In the genomic region with DNA sequence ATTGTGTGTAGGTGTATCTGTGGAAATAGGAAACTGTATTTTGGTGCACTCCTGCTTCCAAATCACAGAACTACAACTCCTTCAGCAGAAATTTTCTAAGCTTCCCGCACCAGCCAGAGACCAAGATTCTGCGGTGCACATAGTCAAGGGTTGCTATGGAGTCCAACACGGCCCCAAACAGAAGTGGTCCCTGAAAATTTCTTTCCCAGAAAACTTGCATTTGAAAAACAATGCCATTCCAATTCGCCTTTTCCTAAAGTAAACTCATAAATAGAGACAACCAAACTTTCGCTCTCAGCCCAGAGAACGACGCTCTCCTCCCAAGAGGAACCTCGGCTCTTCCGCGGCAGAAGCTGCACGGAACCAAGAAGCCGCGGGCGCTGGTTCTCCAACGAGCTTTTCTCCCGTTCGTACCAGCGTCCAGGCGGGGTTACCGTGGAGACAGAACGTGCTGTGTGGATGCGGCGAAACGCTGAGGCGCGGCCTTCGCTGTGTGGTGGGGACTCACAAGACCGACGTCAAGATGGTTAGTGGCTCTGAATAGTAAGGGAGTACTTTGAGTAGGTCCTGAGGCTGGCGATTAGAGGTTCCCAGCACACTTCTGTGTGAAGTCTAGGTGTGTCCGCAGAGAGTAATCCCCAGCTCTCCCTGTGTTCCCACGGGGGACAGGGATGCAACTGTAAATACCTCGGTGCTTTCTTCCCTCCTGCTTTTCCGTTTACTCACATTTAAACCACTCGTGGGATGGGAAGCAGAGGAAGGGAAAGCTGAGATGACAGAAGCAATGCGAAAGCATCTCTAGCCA, we compare ENCODE assay signal across 8 cellular contexts. TPM values are rescaled to one million over a fixed set of nuclear protein-coding genes. Genes with fewer than 3 reads are reported as not detected.
DNase-seq lines count a peak whose midpoint lies in the region; ATAC-seq, FAIRE-seq and TF ChIP-seq lines count a peak whose summit lies in the region.

No MANE protein-coding gene starts in this region.

- H3K27ac ChIP-seq in H1 (ENCODE audit: low read depth, low read length): no peak overlapping the region
- peak overlapping the region; percentile 21 for H3K27ac ChIP-seq in mesenchymal stem cell (ENCODE audit: low read length, poor library complexity, severe bottlenecking)

- peak; percentile 92 for DNase-seq in COLO668 (lab: John Stamatoyannopoulos, UW; ENCODE audit: unreplicated experiment)
- peak; percentile 81 for DNase-seq in HPDE6-E6E7 (ENCODE audit: extremely low spot score)
- peak; percentile 64 to 74 for DNase-seq in NOMO-1 (lab: John Stamatoyannopoulos, UW; ENCODE audit: unreplicated experiment in 2 of 2)
- DNase-seq in activated CD8-positive, alpha-beta memory T cell treated with anti-CD3 and anti-CD28 coated beads for 48 hours (ENCODE audit: low read depth in 2 of 3, low spot score in 2 of 3): peak; percentile 74 to 85 (median 75)
- peak; percentile 58 to 92 for DNase-seq in H1 (ENCODE audit: low read depth in 1 of 2, low spot score in 2 of 2)
- DNase-seq in mesenchymal stem cell: peak; percentile 89
- DNase-seq in stimulated activated CD8-positive, alpha-beta memory T cell treated with anti-CD3 and anti-CD28 coated beads, Interleukin-12 subunit alpha, Interleukin-12 subunit beta, amount 100 ng/mL, for 1 hour (ENCODE audit: low read depth): peak; percentile 73

- FAIRE-seq in H1 (lab: Jason Lieb, UNC): no peak

- H3K79me2 ChIP-seq in H1 (ENCODE audit: control insufficient read depth in 1 of 2, insufficient read depth in 2 of 2, low read length in 2 of 2): no peaks in the 10 kb centered on the region

- H2BK20ac ChIP-seq in H1 (ENCODE audit: low read length): no peak overlapping the region

- WGBS in H1 (ENCODE audit: extremely low coverage in 1 of 2, insufficient coverage in 1 of 2, insufficient read length in 1 of 2, insufficient replicate concordance in 2 of 2, low coverage in 1 of 2, low lambda C conversion rate in 2 of 2, missing lambda C conversion rate in 1 of 2), 2 experiments: 4% methylated on average over 36 of the region's 36 CpGs; no CpG with 5 or more reads in 1 of the 2 experiments
- 3% methylated on average over 31 of the region's 36 CpGs for whole genome bisulfite sequencing in mesenchymal stem cell

- peaks cover 5% of the 10 kb centered on the region for H3K23me2 ChIP-seq in H1 (ENCODE audit: low read depth, low read length)

- H2BK15ac ChIP-seq in H1 (ENCODE audit: low read length) (no peak overlapping the region), mesenchymal stem cell (ENCODE audit: low read depth, poor library complexity, severe bottlenecking) (no peak overlapping the region)

- TF ChIP-seq RAD21 in H1 (IDR thresholded peaks at IDR 0.05 in 1 of 2, conservative IDR thresholded peaks at IDR 0.05 in 1 of 2; ENCODE audit: low read depth in 2 of 2, low read length in 2 of 2): peak in 1 of 2 experiments; percentile 21; a peak in 1 of 4 replicates

- no peak overlapping the region for H4K5ac ChIP-seq in H1 (ENCODE audit: insufficient read length, low read depth, low read length)

- H4K8ac ChIP-seq in H1 (ENCODE audit: extremely low read depth, insufficient read depth, low read length) (no peak overlapping the region), mesenchymal stem cell (ENCODE audit: low read length) (peak overlapping the region; percentile 80)

- H3K4me2 ChIP-seq in H1 (ENCODE audit: insufficient read depth in 1 of 2, low read depth in 2 of 2, low read length in 2 of 2) (peak overlapping the region; percentile 70 to 83), mesenchymal stem cell (ENCODE audit: low read length, poor library complexity, severe bottlenecking) (peak overlapping the region; percentile 82)

- POLR2A ChIA-PET in H1 (lab: Charles Lee; ENCODE audit: partially characterized antibody): interaction anchor here (0.7 to 1.7 kb wide), 7 partner anchors 12 to 97 kb away, joined by 3 to 8 read pairs (median 4); a partner anchor contains a TSS

- H3K79me1 ChIP-seq in H1 (ENCODE audit: low read depth, low read length) (no peaks in the 10 kb centered on the region), mesenchymal stem cell (replicated peaks; ENCODE audit: low read length, poor library complexity, severe bottlenecking) (peaks cover 7% of the 10 kb centered on the region)

- H3K36me3 ChIP-seq in H1 (ENCODE audit: control insufficient read depth in 2 of 4, insufficient read depth in 4 of 4, low read length in 3 of 4) (no peaks in the 10 kb centered on the region), mesenchymal stem cell (ENCODE audit: control insufficient read depth in 1 of 2, insufficient read depth in 2 of 2, low read depth in 1 of 2, low read length in 2 of 2) (peaks cover 4 to 21% of the 10 kb centered on the region in 2 experiments)

- H3K14ac ChIP-seq in H1 (ENCODE audit: insufficient read length) (no peak overlapping the region), mesenchymal stem cell (ENCODE audit: low read length in 2 of 2) (no peak overlapping the region)

- no peaks in the 10 kb centered on the region for H3K9me3 ChIP-seq in H1 (ENCODE audit: insufficient read depth in 2 of 2, low read depth in 1 of 2, low read length in 1 of 2)
- no peaks in the 10 kb centered on the region for H3K9me3 ChIP-seq in mesenchymal stem cell (ENCODE audit: control insufficient read depth, low read length)

- H2BK12ac ChIP-seq in H1 (ENCODE audit: low read depth, low read length): no peak overlapping the region
- H2BK12ac ChIP-seq in mesenchymal stem cell (ENCODE audit: low read length in 2 of 2): peak overlapping the region in 1 of 2 experiments; percentile 18

- no peak overlapping the region for H2BK120ac ChIP-seq in H1 (replicated peaks; ENCODE audit: low read depth, low read length)
- H2BK120ac ChIP-seq in mesenchymal stem cell (ENCODE audit: low read depth, low read length): no peak overlapping the region

- TF ChIP-seq CTCF in H1 (IDR thresholded peaks at IDR 0.05; ENCODE audit: control extremely low read depth in 1 of 3, insufficient read depth in 1 of 3, low read depth in 1 of 3, low read length in 3 of 3): no peak

- 0 out of 3 replicates have a peak, but pooled peaks of 1 of the 2 experiments have one; percentile 5 for TF ChIP-seq EP300 in H1 (IDR thresholded peaks at IDR 0.05; ENCODE audit: borderline replicate concordance in 1 of 2, low read depth in 2 of 2, low read length in 2 of 2)

- H2BK5ac ChIP-seq in H1 (ENCODE audit: low read depth, low read length): no peak overlapping the region; the same call in 1 of the 2 replicates
- no peak overlapping the region for H2BK5ac ChIP-seq in mesenchymal stem cell (ENCODE audit: low read depth, low read length, poor library complexity, severe bottlenecking)

- no peaks in the 10 kb centered on the region; a peak in 2 of 7 replicates for H3K27me3 ChIP-seq in H1 (replicated peaks in 1 of 4; ENCODE audit: control insufficient read depth in 3 of 4, extremely low read depth in 1 of 4, insufficient read depth in 3 of 4, low read length in 3 of 4)
- no peaks in the 10 kb centered on the region for H3K27me3 ChIP-seq in mesenchymal stem cell (ENCODE audit: control insufficient read depth in 1 of 2, insufficient read depth in 1 of 2, low read length in 2 of 2)

- H3K4me3 ChIP-seq in H1 (ENCODE audit: extremely low read depth in 1 of 4, insufficient read depth in 2 of 4, low read depth in 3 of 4, low read length in 4 of 4) (peak overlapping the region; percentile 55 to 83 (median 67)), mesenchymal stem cell (ENCODE audit: insufficient read depth in 1 of 2, low read depth in 1 of 2, low read length in 2 of 2) (peak overlapping the region; percentile 54 to 94)

- H2AK5ac ChIP-seq in H1 (ENCODE audit: low read depth, low read length): no peak overlapping the region
- H2AK5ac ChIP-seq in mesenchymal stem cell (ENCODE audit: low read length, severe bottlenecking): no peak overlapping the region

- peak overlapping the region; percentile 97 for H2AFZ ChIP-seq in H1 (ENCODE audit: low read length)
- H2AFZ ChIP-seq in mesenchymal stem cell (ENCODE audit: low read depth, low read length): peak overlapping the region; percentile 78

- ATAC-seq in GM19467 (IDR thresholded peaks at IDR 0.05; ENCODE audit: unreplicated experiment): peak; percentile 96

- TF ChIP-seq POLR2A in H1 (IDR thresholded peaks at IDR 0.05; ENCODE audit: control extremely low read depth in 1 of 2, low read depth in 2 of 2, low read length in 2 of 2): no peak; a peak in 1 of 3 replicates

- H3K9ac ChIP-seq in H1 (replicated peaks in 1 of 4; ENCODE audit: extremely low read depth in 1 of 4, low read depth in 3 of 4, low read length in 3 of 4): peak overlapping the region in 3 of 4 experiments; percentile 29 to 68 (median 51); a peak in 4 of 7 replicates
- H3K9ac ChIP-seq in mesenchymal stem cell (ENCODE audit: low read length): peak overlapping the region; percentile 95

- H3K18ac ChIP-seq in H1 (ENCODE audit: extremely low read depth, low read length) (peak overlapping the region; percentile 33; the same call in 1 of the 2 replicates), mesenchymal stem cell (ENCODE audit: low read depth in 1 of 2, low read length in 2 of 2) (peak overlapping the region in 1 of 2 experiments; percentile 70)

- H3K4me1 ChIP-seq in H1 (replicated peaks in 1 of 4; ENCODE audit: control insufficient read depth in 3 of 4, insufficient read depth in 4 of 4, low read length in 3 of 4): peaks cover 0 to 3% (median 2%) of the 10 kb centered on the region in 4 experiments; a peak in 2 of 7 replicates
- H3K4me1 ChIP-seq in mesenchymal stem cell (ENCODE audit: control insufficient read depth, insufficient read depth, low read depth, low read length): peaks cover 1% of the 10 kb centered on the region

- no peak overlapping the region for H4K91ac ChIP-seq in H1 (replicated peaks; ENCODE audit: insufficient read length, low read length)
- H4K91ac ChIP-seq in mesenchymal stem cell (ENCODE audit: low read length): no peak overlapping the region

- H3K4ac ChIP-seq in H1 (replicated peaks; ENCODE audit: insufficient read length, low read depth, low read length): peak overlapping the region; percentile 1
- H3K4ac ChIP-seq in mesenchymal stem cell (ENCODE audit: low read depth in 1 of 2, low read length in 2 of 2): peak overlapping the region in 1 of 2 experiments; percentile 9

- H3K23ac ChIP-seq in H1 (ENCODE audit: insufficient read length): no peak overlapping the region
- H3K23ac ChIP-seq in mesenchymal stem cell (ENCODE audit: low read length in 2 of 2): no peak overlapping the region

- no peaks in the 10 kb centered on the region for H4K20me1 ChIP-seq in H1 (replicated peaks in 1 of 2; ENCODE audit: control insufficient read depth in 1 of 2, insufficient read depth in 2 of 2, low read length in 2 of 2)

- CTCF ChIA-PET in H1 (lab: Charles Lee; ENCODE audit: partially characterized antibody): interaction anchor here (1.0 kb wide), 1 partner anchor 99 kb away, joined by 3 read pairs; no protein-coding TSS in a partner anchor

- H3K56ac ChIP-seq in H1 (replicated peaks; ENCODE audit: insufficient read length, low read depth, low read length): no peak overlapping the region

RNA-seq across cellular contexts. Expression of a gene that starts 24.0 kb away (rescaled TPM):
- 43.4 and 44.3 TPM in 2 replicates for total RNA-seq in H1 (2021; fragmentation: NEBNext Ultra II Directional; extraction: Animal tissue kit (Norgen Biotek cat#: 25700))
- 15.6 and 22.5 TPM in 2 replicates for polyA plus RNA-seq in H1 (2011; rRNA removed)
- polyA plus RNA-seq in H1 (2011; cell fraction: cytosol; rRNA removed): 15.0 TPM
- polyA plus RNA-seq in H1 (2011; cell fraction: nucleus; rRNA removed): 29.6 TPM
- 16.6 to 21.1 TPM (median 18.3 TPM) in 4 replicates for polyA plus RNA-seq in H1 (2012, experiment 1 of 2)
- polyA plus RNA-seq in H1 (2012, experiment 2 of 2): 1.9 TPM
- 34.4 TPM for polyA plus RNA-seq in H1 (2013, experiment 1 of 2)
- polyA plus RNA-seq in H1 (2013, experiment 2 of 2): 29.4 TPM
- 37.0 and 42.9 TPM in 2 replicates for polyA minus RNA-seq in H1 (2011; rRNA and poly(A)+ RNA removed)
- polyA minus RNA-seq in H1 (2011; cell fraction: cytosol; rRNA and poly(A)+ RNA removed): 26.3 TPM
- 40.8 TPM for polyA minus RNA-seq in H1 (2011; cell fraction: nucleus; rRNA and poly(A)+ RNA removed)
- polyA plus RNA-seq in mesenchymal stem cell (2013, experiment 1 of 2): 26.4 TPM
- polyA plus RNA-seq in mesenchymal stem cell (2013, experiment 2 of 2): 25.0 TPM
